ENCODE assay signal across 22 cellular contexts in the genomic region with DNA sequence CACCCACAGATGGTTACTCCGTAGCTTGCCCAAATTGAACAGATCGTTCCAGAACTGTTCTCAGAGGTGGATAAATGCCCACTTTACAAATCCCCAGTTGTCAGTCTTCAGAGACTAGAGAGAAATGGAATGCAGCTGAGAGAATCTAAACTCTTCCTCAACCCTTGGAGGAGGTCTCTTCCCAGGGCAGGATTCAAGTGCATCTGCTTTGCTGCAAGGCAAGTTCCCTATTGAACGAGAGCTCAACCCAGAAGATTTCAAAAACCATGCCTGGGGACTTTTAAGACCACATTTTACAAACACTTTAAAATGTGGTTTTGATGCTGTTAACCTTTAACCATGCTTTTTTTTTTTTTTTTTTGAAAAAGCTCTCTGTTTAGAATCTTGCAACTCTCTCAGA.
A peak's percentile ranks its signal among the peaks of the same experiment; 100 is the strongest.
DNase-seq lines count a peak whose midpoint lies in the region; ATAC-seq and TF ChIP-seq lines count a peak whose summit lies in the region.
"Had no signal": no experiment of that assay in that cellular context is flagged by ENCODE, and none has a peak within 500 bp of the region (broad histone marks: within the 10 kb centered on the region; RNA-seq: fewer than 3 reads in every experiment).

No MANE protein-coding gene starts in this region.

- no peaks in the 10 kb centered on the region for H3K36me3 ChIP-seq in osteoblast (ENCODE audit: insufficient read depth, low read length)
- H3K36me3 ChIP-seq: spleen, uterus had no signal

- peak overlapping the region; percentile 39 for H2AFZ ChIP-seq in osteoblast (ENCODE audit: low read length)
- H2AFZ ChIP-seq: parathyroid adenoma, PC-9 had no signal

- H3K9me3 ChIP-seq in osteoblast (ENCODE audit: low read depth, low read length): no peaks in the 10 kb centered on the region
- H3K9me3 ChIP-seq: uterus had no signal

- no peaks in the 10 kb centered on the region for H3K4me1 Mint-ChIP-seq in activated T-cell treated with anti-CD3 and anti-CD28 coated beads, Interleukin-2, amount 50 U/mL, for 24 hours (ENCODE audit: low read depth)
- H3K4me1 Mint-ChIP-seq: activated B cell treated with CpG ODN at 0.5 μM for 24 hours had no signal

- DNase-seq in EH (ENCODE audit: low read depth) (peak; percentile 83), NOMO-1 treated with DMSO at 0.1 percent for 48 hours (lab: John Stamatoyannopoulos, UW; ENCODE audit: unreplicated experiment) (peak; percentile 59), epidermal melanocyte (ENCODE audit: insufficient read length, low spot score) (peak; percentile 28), osteoblast (ENCODE audit: insufficient read length, low spot score, missing footprints) (peak; percentile 6), NCI-H2227 treated with DMSO at 0.1 percent for 48 hours (lab: John Stamatoyannopoulos, UW) (no peak), SKM-1 (lab: John Stamatoyannopoulos, UW; ENCODE audit: unreplicated experiment) (no peak)
- DNase-seq in activated T-cell treated with anti-CD3 and anti-CD28 coated beads, Interleukin-2, amount 50 U/mL, for 24 hours: no peak
- DNase-seq: activated B cell treated with CpG ODN at 0.5 μM for 24 hours; activated effector memory CD4-positive, alpha-beta T cell treated with anti-CD3 and anti-CD28 coated beads, Interleukin-2, amount 50 U/mL, for 16 hours; DMS79 treated with DMSO at 0.1 percent for 48 hours; KG1; kidney; NCI-H1436; PC-9; spleen; stimulated activated naive CD8-positive, alpha-beta T cell treated with anti-CD3 and anti-CD28 coated beads, Interleukin-15, Interleukin-2, amounts not matched to agents 100 U/mL and 50 U/mL, for 24 hours; T-helper 1 cell; uterus had no signal

- H3K4me2 ChIP-seq in osteoblast (ENCODE audit: insufficient read depth, low read length): no peak overlapping the region
- H3K4me2 ChIP-seq: PC-9 had no signal

- H3K27me3 Mint-ChIP-seq in activated T-cell treated with anti-CD3 and anti-CD28 coated beads, Interleukin-2, amount 50 U/mL, for 24 hours: no peaks in the 10 kb centered on the region
- H3K27me3 Mint-ChIP-seq: activated B cell treated with CpG ODN at 0.5 μM for 24 hours had no signal

- H3K27ac ChIP-seq in osteoblast (ENCODE audit: low read depth, low read length): no peak overlapping the region
- H3K27ac ChIP-seq: HL-60, parathyroid adenoma, PC-9, spleen, uterus had no signal

- H3K36me3 Mint-ChIP-seq in activated T-cell treated with anti-CD3 and anti-CD28 coated beads, Interleukin-2, amount 50 U/mL, for 24 hours (ENCODE audit: low read depth): no peaks in the 10 kb centered on the region
- H3K36me3 Mint-ChIP-seq: CD14-positive monocyte had no signal

- peaks cover under 1% of the 10 kb centered on the region for H3K9me3 Mint-ChIP-seq in activated T-cell treated with anti-CD3 and anti-CD28 coated beads, Interleukin-2, amount 50 U/mL, for 24 hours

- TF ChIP-seq CTCF in osteoblast (IDR thresholded peaks at IDR 0.05; ENCODE audit: extremely low read depth, low read depth, low read length): no peak

- no peaks in the 10 kb centered on the region for H4K20me1 ChIP-seq in osteoblast (ENCODE audit: insufficient read depth, low read length)

- H3K4me3 ChIP-seq in osteoblast (ENCODE audit: insufficient read depth, low read length): no peak overlapping the region
- H3K4me3 ChIP-seq: PC-9, spleen, uterus had no signal

- no peaks in the 10 kb centered on the region for H3K79me2 ChIP-seq in osteoblast (ENCODE audit: insufficient read depth, low read length)
- H3K79me2 ChIP-seq: parathyroid adenoma had no signal

- no peak overlapping the region for H3K27ac Mint-ChIP-seq in activated T-cell treated with anti-CD3 and anti-CD28 coated beads, Interleukin-2, amount 50 U/mL, for 24 hours
- H3K27ac Mint-ChIP-seq: activated B cell treated with CpG ODN at 0.5 μM for 24 hours, CD14-positive monocyte had no signal

- H3K4me1 ChIP-seq in osteoblast (ENCODE audit: insufficient read depth, low read length): no peaks in the 10 kb centered on the region
- H3K4me1 ChIP-seq: parathyroid adenoma, spleen, uterus had no signal

- no peak for ATAC-seq in GM19395 (IDR thresholded peaks at IDR 0.05; ENCODE audit: unreplicated experiment)
- ATAC-seq: stimulated activated naive CD8-positive, alpha-beta T cell treated with anti-CD3 and anti-CD28 coated beads, Interleukin-15, Interleukin-2, amounts not matched to agents 100 U/mL and 50 U/mL, for 24 hours had no signal

- no peaks in the 10 kb centered on the region for H3K27me3 ChIP-seq in osteoblast (ENCODE audit: insufficient read depth, low read length)
- H3K27me3 ChIP-seq: spleen, uterus had no signal

- no peak overlapping the region for H3K4me3 Mint-ChIP-seq in activated T-cell treated with anti-CD3 and anti-CD28 coated beads, Interleukin-2, amount 50 U/mL, for 24 hours
- H3K4me3 Mint-ChIP-seq: activated B cell treated with CpG ODN at 0.5 μM for 24 hours, CD14-positive monocyte had no signal

Comparison
In these comparisons a context has a peak if more than half of its experiments do, and no peak if none do; other contexts are left out.
1. DNase-seq: peak in EH (single experiment), NOMO-1 treated with DMSO at 0.1 percent for 48 hours (single experiment), epidermal melanocyte (single experiment) and osteoblast (single experiment); none in NCI-H2227 treated with DMSO at 0.1 percent for 48 hours (single experiment), activated T-cell treated with anti-CD3 and anti-CD28 coated beads, Interleukin-2, amount 50 U/mL, for 24 hours (single experiment) and SKM-1 (single experiment).